Comparison of ENCODE assay signal across 13 cellular contexts in the genomic region with DNA sequence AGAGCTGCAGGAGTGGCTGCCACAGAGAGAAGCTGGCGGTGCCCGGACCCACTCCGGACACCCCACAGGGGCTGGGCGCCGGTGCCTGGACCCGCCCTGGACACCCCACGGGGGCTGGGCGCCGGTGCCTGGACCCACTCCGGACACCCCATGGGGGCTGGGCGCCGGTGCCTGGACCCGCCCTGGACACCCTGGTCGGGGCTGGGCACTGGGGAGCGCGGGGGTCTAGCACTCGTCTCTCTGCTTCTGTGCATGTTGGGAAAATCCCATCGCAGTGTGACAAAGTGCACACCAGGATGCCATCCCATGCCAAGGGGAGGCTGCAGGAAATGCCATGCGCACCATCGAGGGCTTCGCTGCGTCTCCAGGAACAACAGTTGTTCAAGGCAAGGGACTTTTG. TPM values are rescaled to one million over a fixed set of nuclear protein-coding genes. Genes with fewer than 3 reads are reported as not detected.
"Had no signal": no experiment of that assay in that cellular context is flagged by ENCODE, and none has a peak within 500 bp of the region (broad histone marks: within the 10 kb centered on the region; RNA-seq: fewer than 3 reads in every experiment).

No MANE protein-coding gene starts in this region.

RNA-seq across cellular contexts. Expression of gene DNMT3L, which starts 32.1 kb away (rescaled TPM):
- total RNA-seq: activated B cell treated with CpG ODN at 0.5 μM for 24 hours; activated CD4-positive, alpha-beta memory T cell treated with anti-CD3 and anti-CD28 coated beads for 36 hours; activated CD4-positive, alpha-beta memory T cell treated with anti-CD3 and anti-CD28 coated beads, Interleukin-2, amount 10 ng/mL, durations not matched to agents 7 days and 5 days; activated CD4-positive, alpha-beta T cell treated with anti-CD3 and anti-CD28 coated beads, Interleukin-2, amount 10 ng/mL, durations not matched to agents 7 days and 5 days; activated CD8-positive, alpha-beta memory T cell treated with anti-CD3 and anti-CD28 coated beads for 36 hours; activated CD8-positive, alpha-beta memory T cell treated with anti-CD3 and anti-CD28 coated beads, Interleukin-2, amount 10 ng/mL, durations not matched to agents 7 days and 5 days; activated CD8-positive, alpha-beta T cell treated with anti-CD3 and anti-CD28 coated beads for 36 hours; activated CD8-positive, alpha-beta T cell treated with anti-CD3 and anti-CD28 coated beads, Interleukin-2, amount 10 ng/mL, durations not matched to agents 7 days and 5 days; T-cell; T-helper 1 cell treated with Interleukin-12 subunit alpha and Interleukin-12 subunit beta and Interleukin-4 antibody, amounts not matched to agents 30 ng/mL and 1 ng/mL, for 36 hours; T-helper 17 cell; T-helper 2 cell treated with Interferon-gamma antibody and Interleukin-4, amounts not matched to agents 100 ng/mL and 5 ng/mL, for 36 hours; WTC11 had no signal

RNA-seq across cellular contexts. Expression of gene AIRE, which starts 56.1 kb away (rescaled TPM):
- total RNA-seq: activated B cell treated with CpG ODN at 0.5 μM for 24 hours; activated CD4-positive, alpha-beta memory T cell treated with anti-CD3 and anti-CD28 coated beads for 36 hours; activated CD8-positive, alpha-beta memory T cell treated with anti-CD3 and anti-CD28 coated beads for 36 hours; activated CD8-positive, alpha-beta T cell treated with anti-CD3 and anti-CD28 coated beads for 36 hours; activated CD8-positive, alpha-beta T cell treated with anti-CD3 and anti-CD28 coated beads, Interleukin-2, amount 10 ng/mL, durations not matched to agents 7 days and 5 days had no signal
